24 cellular contexts compared by ENCODE assay signal in the genomic region with DNA sequence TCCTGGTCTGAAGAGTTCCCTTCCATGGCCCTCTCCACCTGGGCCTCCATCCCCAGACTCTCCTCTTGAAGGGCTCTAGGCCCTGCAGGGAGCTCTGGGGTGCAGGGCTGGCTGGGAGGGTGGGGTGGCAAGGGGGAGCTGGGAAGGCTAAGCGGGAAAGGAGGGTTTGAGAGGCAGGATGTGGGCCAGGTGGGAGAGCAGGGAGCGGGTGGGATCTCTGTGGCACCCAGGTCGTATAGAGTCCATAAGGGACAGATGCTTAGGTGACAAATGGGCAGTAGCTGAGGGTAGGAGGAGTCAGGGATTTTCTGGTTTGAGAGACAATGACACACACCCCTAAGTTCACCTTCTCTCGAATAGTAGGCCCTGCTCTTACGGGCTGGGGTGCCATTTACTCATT. TPM values are rescaled to one million over a fixed set of nuclear protein-coding genes. Genes with fewer than 3 reads are reported as not detected.
"Had no signal": no experiment of that assay in that cellular context is flagged by ENCODE, and none has a peak within 500 bp of the region (broad histone marks: within the 10 kb centered on the region; RNA-seq: fewer than 3 reads in every experiment).

No MANE protein-coding gene starts in this region.

- H3K4me3 ChIP-seq: esophagus muscularis mucosa, heart right ventricle, lung, tibial nerve had no signal

- H3K9me3 Mint-ChIP-seq: activated T-helper 2 cell treated with anti-CD3 and anti-CD28 coated beads, Interferon-gamma antibody, Interleukin-2, Interleukin-4, amounts not matched to agents 10 μg/mL and 5 μg/mL and 100 μg/mL, durations not matched to agents 14 hours and 24 hours and 36 hours; natural killer cell; stimulated activated naive B cell treated with anti-CD40 and anti-IgM and Interleukin-4, amounts not matched to agents 10 μg/mL and 1 μg/mL and 100 μg/mL, for 72 hours had no signal

- H3K4me3 Mint-ChIP-seq: activated CD8-positive, alpha-beta memory T cell treated with anti-CD3 and anti-CD28 coated beads, Interleukin-2, amount 10 ng/mL, durations not matched to agents 7 days and 5 days; activated CD8-positive, alpha-beta T cell treated with anti-CD3 and anti-CD28 coated beads, Interleukin-2, amount 10 ng/mL, durations not matched to agents 7 days and 5 days; activated naive CD8-positive, alpha-beta T cell; natural killer cell; stimulated activated naive B cell treated with anti-CD40 and anti-IgM and Interleukin-4, amounts not matched to agents 10 μg/mL and 1 μg/mL and 100 μg/mL, for 72 hours had no signal

- H3K27ac Mint-ChIP-seq: activated CD8-positive, alpha-beta memory T cell treated with anti-CD3 and anti-CD28 coated beads, Interleukin-2, amount 10 ng/mL, durations not matched to agents 7 days and 5 days; activated CD8-positive, alpha-beta T cell treated with anti-CD3 and anti-CD28 coated beads, Interleukin-2, amount 10 ng/mL, durations not matched to agents 7 days and 5 days; activated naive CD8-positive, alpha-beta T cell; activated T-helper 2 cell treated with anti-CD3 and anti-CD28 coated beads, Interferon-gamma antibody, Interleukin-2, Interleukin-4, amounts not matched to agents 10 μg/mL and 5 μg/mL and 100 μg/mL, durations not matched to agents 14 hours and 24 hours and 36 hours; natural killer cell; stimulated activated naive B cell treated with anti-CD40 and anti-IgM and Interleukin-4, amounts not matched to agents 10 μg/mL and 1 μg/mL and 100 μg/mL, for 72 hours had no signal

- H3K27me3 ChIP-seq: esophagus muscularis mucosa, heart right ventricle, tibial nerve had no signal

- H3K9me3 ChIP-seq: esophagus muscularis mucosa, heart right ventricle, tibial nerve had no signal

- ATAC-seq: activated CD8-positive, alpha-beta memory T cell treated with anti-CD3 and anti-CD28 coated beads, Interleukin-2, amount 10 ng/mL, durations not matched to agents 7 days and 5 days; activated CD8-positive, alpha-beta T cell treated with anti-CD3 and anti-CD28 coated beads, Interleukin-2, amount 10 ng/mL, durations not matched to agents 7 days and 5 days; left lobe of liver; natural killer cell; stimulated activated naive B cell treated with anti-CD40 and anti-IgM and Interleukin-4, amounts not matched to agents 10 μg/mL and 1 μg/mL and 100 μg/mL, for 72 hours had no signal

- H3K4me1 Mint-ChIP-seq: activated CD8-positive, alpha-beta memory T cell treated with anti-CD3 and anti-CD28 coated beads, Interleukin-2, amount 10 ng/mL, durations not matched to agents 7 days and 5 days; natural killer cell; stimulated activated naive B cell treated with anti-CD40 and anti-IgM and Interleukin-4, amounts not matched to agents 10 μg/mL and 1 μg/mL and 100 μg/mL, for 72 hours had no signal

- H3K27ac ChIP-seq: esophagus muscularis mucosa, tibial nerve had no signal

- DNase-seq: activated CD4-positive, alpha-beta T cell treated with anti-CD3 and anti-CD28 coated beads, Interleukin-2, amount 50 U/mL, for 1 hour; activated CD4-positive, CD25-positive, alpha-beta regulatory T cell treated with anti-CD3 and anti-CD28 coated beads, Interleukin-2, amount 50 U/mL, for 72 hours; activated CD8-positive, alpha-beta memory T cell treated with anti-CD3 and anti-CD28 coated beads, Interleukin-2, amount 10 ng/mL, durations not matched to agents 7 days and 5 days; activated CD8-positive, alpha-beta T cell treated with anti-CD3 and anti-CD28 coated beads, Interleukin-2, amount 10 ng/mL, durations not matched to agents 7 days and 5 days; activated naive CD4-positive, alpha-beta T cell treated with Interleukin-2 at 50 U/mL for 16 hours; activated T-cell treated with anti-CD3 and anti-CD28 coated beads, Interleukin-2, amount 50 U/mL, for 48 hours; caudate nucleus; foreskin melanocyte; heart right ventricle; kidney glomerular epithelial cell; mesendoderm; natural killer cell; small intestine; stimulated activated CD4-positive, alpha-beta T cell treated with anti-CD3 and anti-CD28 coated beads, Interleukin-1b, Interleukin-23, amount 100 ng/mL, for 48 hours; stimulated activated naive B cell treated with anti-CD40 and anti-IgM and Interleukin-4, amounts not matched to agents 10 μg/mL and 1 μg/mL and 100 μg/mL, for 72 hours; T-helper 2 cell had no signal

- H3K36me3 Mint-ChIP-seq: activated naive CD8-positive, alpha-beta T cell; natural killer cell; stimulated activated naive B cell treated with anti-CD40 and anti-IgM and Interleukin-4, amounts not matched to agents 10 μg/mL and 1 μg/mL and 100 μg/mL, for 72 hours had no signal

- H3K4me1 ChIP-seq: tibial nerve had no signal

- H3K36me3 ChIP-seq: esophagus muscularis mucosa, tibial nerve had no signal

- H3K27me3 Mint-ChIP-seq: activated CD8-positive, alpha-beta memory T cell treated with anti-CD3 and anti-CD28 coated beads, Interleukin-2, amount 10 ng/mL, durations not matched to agents 7 days and 5 days; activated naive CD8-positive, alpha-beta T cell; stimulated activated naive B cell treated with anti-CD40 and anti-IgM and Interleukin-4, amounts not matched to agents 10 μg/mL and 1 μg/mL and 100 μg/mL, for 72 hours had no signal

RNA-seq across cellular contexts. Expression of gene GFAP, which starts 16.8 kb away (rescaled TPM):
- total RNA-seq: activated CD8-positive, alpha-beta memory T cell treated with anti-CD3 and anti-CD28 coated beads, Interleukin-2, amount 10 ng/mL, durations not matched to agents 7 days and 5 days; activated CD8-positive, alpha-beta T cell treated with anti-CD3 and anti-CD28 coated beads, Interleukin-2, amount 10 ng/mL, durations not matched to agents 7 days and 5 days; glomerular endothelial cell; natural killer cell had no signal

RNA-seq across cellular contexts. Expression of gene C1QL1, which starts 36.0 kb away (rescaled TPM):
- total RNA-seq: mononuclear cell, natural killer cell had no signal
